Comparison of ENCODE assay signal across 8 cellular contexts in genomic region chr17:28854457-28855382, GRCh38. TPM values are rescaled to one million over a fixed set of nuclear protein-coding genes. Genes with fewer than 3 reads are reported as not detected.
A peak's percentile ranks its signal among the peaks of the same experiment; 100 is the strongest.
DNase-seq lines count a peak whose midpoint lies in the region; ATAC-seq and TF ChIP-seq lines count a peak whose summit lies in the region.

ERAL1 (plus strand) TSS chr17:28855016; CDS start chr17:28855035, 19 bp downstream.

- no peaks in the 10 kb centered on the region for H3K9me3 Mint-ChIP-seq in activated naive CD8-positive, alpha-beta T cell treated with anti-CD3 and anti-CD28 coated beads, Interleukin-2, amount 50 U/mL, for 24 hours

- H3K9me3 ChIP-seq in parathyroid adenoma (ENCODE audit: control insufficient read depth, low read length) (no peaks in the 10 kb centered on the region), tibial artery (no peaks in the 10 kb centered on the region)

- H3K79me2 ChIP-seq in parathyroid adenoma = peaks cover 2% of the 10 kb centered on the region

- POLR2A ChIA-PET in GM10248 (lab: Yijun Ruan, JAX) = no interaction called here

- CTCF ChIA-PET in GM10248 (lab: Yijun Ruan, JAX) = interaction anchor here (1.1 to 2.3 kb wide), 3 partner anchors 28 to 128 kb away, joined by 3 to 8 read pairs (median 5); partner anchors contain the start of gene TLCD1

- no peak for TF ChIP-seq CTCF in GM10248 (IDR thresholded peaks at IDR 0.05; ENCODE audit: control extremely low read depth, extremely low read depth, low read depth, missing control alignments)
- TF ChIP-seq CTCF in parathyroid adenoma (IDR thresholded peaks at IDR 0.05) = peak; percentile 23
- no peak for TF ChIP-seq CTCF in tibial artery (IDR thresholded peaks at IDR 0.05)

- intact Hi-C loops in Right ventricle myocardium superior (cut with DNase I) = no loop called here
- intact Hi-C loops in tibial artery (cut with DNase I; ENCODE audit: low total_unique reads) = no loop called here

- H3K4me3 Mint-ChIP-seq in activated naive CD8-positive, alpha-beta T cell treated with anti-CD3 and anti-CD28 coated beads, Interleukin-2, amount 50 U/mL, for 24 hours = peak within 1 kb of the TSS; percentile 95

- no peaks in the 10 kb centered on the region for H3K4me1 ChIP-seq in parathyroid adenoma
- peaks cover 0 to 13% (median 8%) of the 10 kb centered on the region in 4 donors for H3K4me1 ChIP-seq in tibial artery

- H3K4me2 ChIP-seq in parathyroid adenoma (ENCODE audit: low read length) = peak within 1 kb of the TSS; percentile 86

- peak within 1 kb of the TSS; percentile 65 for H3K9ac ChIP-seq in parathyroid adenoma

- H3K36me3 ChIP-seq in parathyroid adenoma (ENCODE audit: control insufficient read depth, insufficient read depth, low read length) = no peaks in the 10 kb centered on the region
- H3K36me3 ChIP-seq in tibial artery = peaks cover 20 to 37% (median 29%) of the 10 kb centered on the region in 3 donors

- H3K27me3 Mint-ChIP-seq in activated naive CD8-positive, alpha-beta T cell treated with anti-CD3 and anti-CD28 coated beads, Interleukin-2, amount 50 U/mL, for 24 hours = no peaks in the 10 kb centered on the region

- H3K36me3 Mint-ChIP-seq in activated naive CD8-positive, alpha-beta T cell treated with anti-CD3 and anti-CD28 coated beads, Interleukin-2, amount 50 U/mL, for 24 hours (ENCODE audit: low read depth) = peaks cover 20% of the 10 kb centered on the region

- H3K4me3 ChIP-seq in parathyroid adenoma (ENCODE audit: low read depth, low read length) (peak within 1 kb of the TSS; percentile 82), tibial artery (peak within 1 kb of the TSS; percentile 68 to 71)

- peak within 1 kb of the TSS; percentile 60 for H3K27ac ChIP-seq in parathyroid adenoma
- peak within 1 kb of the TSS; percentile 74 to 79 for H3K27ac ChIP-seq in tibial artery

- peak within 1 kb of the TSS; percentile 83 for H2AFZ ChIP-seq in parathyroid adenoma

- H3K4me1 Mint-ChIP-seq in activated naive CD8-positive, alpha-beta T cell treated with anti-CD3 and anti-CD28 coated beads, Interleukin-2, amount 50 U/mL, for 24 hours = peaks cover 39% of the 10 kb centered on the region

- H3K27ac Mint-ChIP-seq in activated naive CD8-positive, alpha-beta T cell treated with anti-CD3 and anti-CD28 coated beads, Interleukin-2, amount 50 U/mL, for 24 hours = peak within 1 kb of the TSS; percentile 98

- no peaks in the 10 kb centered on the region for H3K27me3 ChIP-seq in parathyroid adenoma (ENCODE audit: control insufficient read depth, insufficient read depth, low read length)
- no peaks in the 10 kb centered on the region for H3K27me3 ChIP-seq in tibial artery

- peak; percentile 79 for ATAC-seq in HG02623 (IDR thresholded peaks at IDR 0.05; ENCODE audit: unreplicated experiment)
- ATAC-seq in activated naive CD8-positive, alpha-beta T cell treated with anti-CD3 and anti-CD28 coated beads, Interleukin-2, amount 50 U/mL, for 24 hours = peak; percentile 100
- peak; percentile 100 for ATAC-seq in Right ventricle myocardium superior (ENCODE audit: poor library complexity)

- DNase-seq in GM10248 (ENCODE audit: extremely low spot score) = peak; percentile 90
- peak; percentile 78 for DNase-seq in NCI-H1105 treated with DMSO at 0.1 percent for 48 hours (lab: John Stamatoyannopoulos, UW)
- DNase-seq in T follicular helper cell (ENCODE audit: low read depth) = peak; percentile 79
- peak; percentile 84 for DNase-seq in activated naive CD8-positive, alpha-beta T cell treated with anti-CD3 and anti-CD28 coated beads, Interleukin-2, amount 50 U/mL, for 24 hours
- DNase-seq in Right ventricle myocardium superior = peak; percentile 89
- DNase-seq in tibial artery = peak; percentile 83 to 90

RNA-seq across cellular contexts. Expression of gene ERAL1, which starts in this region (rescaled TPM):
- 36.4 TPM for total RNA-seq in Right ventricle myocardium superior

Comparison
In these comparisons a context has a peak if more than half of its experiments do, and no peak if none do; other contexts are left out.
1. Peak in every context shown above with its lines: DNase-seq, ATAC-seq, H3K4me3 ChIP-seq and H3K27ac ChIP-seq.